ENCODE assay signal across 8 cellular contexts in genomic region chr19:57362997-57363705, GRCh38. TPM values are rescaled to one million over a fixed set of nuclear protein-coding genes. Genes with fewer than 3 reads are reported as not detected.
DNase-seq lines count a peak whose midpoint lies in the region; ATAC-seq and TF ChIP-seq lines count a peak whose summit lies in the region.

TRAPPC2B (plus strand) TSS chr19:57363551; CDS start chr19:57364834, 1,283 bp downstream.
ZNF547 (plus strand) TSS chr19:57363551; CDS start chr19:57368556, 5,005 bp downstream.

- peak within 1 kb of the TSS; percentile 82 to 97 (median 92) for H3K27ac ChIP-seq in skin epidermis

- ATAC-seq in GM18909 (IDR thresholded peaks at IDR 0.05; ENCODE audit: poor library complexity, unreplicated experiment) (peak; percentile 97), HG03159 (IDR thresholded peaks at IDR 0.05; ENCODE audit: unreplicated experiment) (peak; percentile 94), WTC11 (peak; percentile 99)

- H3K27ac Mint-ChIP-seq in WTC11: peak within 1 kb of the TSS; percentile 99

- peak; percentile 98 for DNase-seq in AG08395 (ENCODE audit: low spot score)
- DNase-seq in NCI-H2227 treated with DMSO at 0.1 percent for 48 hours (lab: John Stamatoyannopoulos, UW): peak; percentile 100
- peak; percentile 99 for DNase-seq in WTC11 (ENCODE audit: low spot score)
- DNase-seq in cardiac fibroblast (ENCODE audit: low read depth in 2 of 2): peak; percentile 100
- DNase-seq in iPS-NIHi11 (ENCODE audit: low spot score): peak; percentile 96

- POLR2A ChIA-PET in WTC11 (lab: Charles Lee): interaction anchor here (0.7 kb wide), 1 partner anchor 26 kb away, joined by 3 read pairs; the partner anchor contains the start of gene ZNF548

- H3K9me3 Mint-ChIP-seq in WTC11: no peaks in the 10 kb centered on the region

- CTCF ChIA-PET in WTC11 (lab: Charles Lee): interaction anchor here (0.9 to 1.4 kb wide), 2 partner anchors 12 to 26 kb away, joined by 3 to 7 read pairs; partner anchors contain the start of genes ZNF304 and ZNF548

- TF ChIP-seq CTCF in WTC11 (IDR thresholded peaks at IDR 0.05): no peak
- no peak for TF ChIP-seq CTCF in cardiac fibroblast (IDR thresholded peaks at IDR 0.05; ENCODE audit: low read depth, low read length)

- H3K27me3 Mint-ChIP-seq in WTC11 (ENCODE audit: low read depth): no peaks in the 10 kb centered on the region

- peak within 1 kb of the TSS; percentile 67 to 85 for H3K4me3 ChIP-seq in cardiac fibroblast (replicated peaks in 1 of 2; ENCODE audit: low read depth in 2 of 2, low read length in 2 of 2)
- peak within 1 kb of the TSS; percentile 73 to 95 (median 82) for H3K4me3 ChIP-seq in skin epidermis

- H3K4me3 Mint-ChIP-seq in WTC11: peak within 1 kb of the TSS; percentile 96

- H3K4me1 Mint-ChIP-seq in WTC11: peaks cover 10% of the 10 kb centered on the region

- peaks cover 3% of the 10 kb centered on the region; the same call in 1 of the 2 replicates for H3K36me3 Mint-ChIP-seq in WTC11

TF ChIP-seq in WTC11, 78 proteins besides CTCF, POLR2A, EP300 and RAD21 (continues in another document):
- TF ChIP-seq NFATC4 (CRISPR knock-in tag; IDR thresholded peaks at IDR 0.05) (no peak), GABPB1 (CRISPR knock-in tag; IDR thresholded peaks at IDR 0.05) (peak; percentile 81), E2F5 (CRISPR knock-in tag; IDR thresholded peaks at IDR 0.05) (peak; percentile 26; the same call in 1 of the 2 replicates), MAX (CRISPR knock-in tag; IDR thresholded peaks at IDR 0.05) (peak; percentile 82), SP1 (CRISPR knock-in tag; conservative IDR thresholded peaks at IDR 0.05) (peak; percentile 89), PRDM15 (CRISPR knock-in tag; IDR thresholded peaks at IDR 0.05) (peak; percentile 87), E2F1 (CRISPR knock-in tag; IDR thresholded peaks at IDR 0.05) (no peak), ZBTB21 (CRISPR knock-in tag; IDR thresholded peaks at IDR 0.05; ENCODE audit: borderline replicate concordance) (peak; percentile 100), FOXP4 (CRISPR knock-in tag; IDR thresholded peaks at IDR 0.05) (0 out of 2 replicates have a peak, but pooled peaks have one; percentile 45), FOXK1 (CRISPR knock-in tag; IDR thresholded peaks at IDR 0.05) (peak; percentile 96), AR (CRISPR knock-in tag; IDR thresholded peaks at IDR 0.05) (no peak), USF1 (CRISPR knock-in tag; IDR thresholded peaks at IDR 0.05) (0 out of 2 replicates have a peak, but pooled peaks have one; percentile 22), MYBL2 (CRISPR knock-in tag; IDR thresholded peaks at IDR 0.05) (peak; percentile 58; the same call in 1 of the 2 replicates), MXD4 (CRISPR knock-in tag; IDR thresholded peaks at IDR 0.05; ENCODE audit: borderline replicate concordance) (no peak), CREB1 (CRISPR knock-in tag; IDR thresholded peaks at IDR 0.05) (peak; percentile 69; the same call in 1 of the 2 replicates), CREM (CRISPR knock-in tag; IDR thresholded peaks at IDR 0.05) (peak; percentile 96), NFYB (CRISPR knock-in tag; conservative IDR thresholded peaks at IDR 0.05; ENCODE audit: low read depth) (peak; percentile 76)

RNA-seq across cellular contexts. Expression of gene TRAPPC2B, which starts in this region (rescaled TPM):
- total RNA-seq in WTC11 (2021): 10.5 to 11.7 TPM (median 10.5 TPM) in 3 replicates

RNA-seq across cellular contexts. Expression of gene ZNF547, which starts in this region (rescaled TPM):
- total RNA-seq in WTC11 (2021): 2.3 to 2.7 TPM (median 2.4 TPM) in 3 replicates

Comparison
In these comparisons a context has a peak if more than half of its experiments do, and no peak if none do; other contexts are left out.
1. Peak in every context shown above with its lines: DNase-seq, ATAC-seq, H3K4me3 ChIP-seq and H3K27ac ChIP-seq.